In genomic region chr11:40722179-40722795, GRCh38 we compare ENCODE assay signal across 9 cellular contexts.
DNase-seq lines count a peak whose midpoint lies in the region; ATAC-seq and TF ChIP-seq lines count a peak whose summit lies in the region.
"Had no signal": no experiment of that assay in that cellular context is flagged by ENCODE, and none has a peak within 500 bp of the region (broad histone marks: within the 10 kb centered on the region; RNA-seq: fewer than 3 reads in every experiment).

No MANE protein-coding gene starts in this region.

- H3K4me1 Mint-ChIP-seq in chondrocyte (ENCODE audit: low read depth) (no peaks in the 10 kb centered on the region), progenitor cell of endocrine pancreas (ENCODE audit: low read depth) (no peaks in the 10 kb centered on the region)
- H3K4me1 Mint-ChIP-seq in CD8-positive, alpha-beta memory T cell = no peaks in the 10 kb centered on the region

- H3K27me3 Mint-ChIP-seq in chondrocyte (ENCODE audit: low read depth) = peaks cover 8% of the 10 kb centered on the region
- no peaks in the 10 kb centered on the region for H3K27me3 Mint-ChIP-seq in progenitor cell of endocrine pancreas
- H3K27me3 Mint-ChIP-seq in CD8-positive, alpha-beta memory T cell = no peaks in the 10 kb centered on the region

- H3K9me3 ChIP-seq in CD8-positive, alpha-beta memory T cell (ENCODE audit: low read length) = no peaks in the 10 kb centered on the region
- H3K9me3 ChIP-seq: BLaER1 had no signal

- no peak for ATAC-seq in HG02885 (IDR thresholded peaks at IDR 0.05; ENCODE audit: poor library complexity, unreplicated experiment)

- CTCF ChIA-PET in CD8-positive, alpha-beta memory T cell (lab: Charles Lee) = no interaction called here

- no peak overlapping the region for H3K4me3 ChIP-seq in CD8-positive, alpha-beta memory T cell (ENCODE audit: low read length)
- H3K4me3 ChIP-seq: BLaER1 had no signal

- H3K27me3 ChIP-seq in CD8-positive, alpha-beta memory T cell (ENCODE audit: insufficient read depth, low read length, poor library complexity, severe bottlenecking) = no peaks in the 10 kb centered on the region
- H3K27me3 ChIP-seq: BLaER1 had no signal

- H3K36me3 Mint-ChIP-seq in chondrocyte (ENCODE audit: low read depth) (no peaks in the 10 kb centered on the region), progenitor cell of endocrine pancreas (ENCODE audit: insufficient read depth) (no peaks in the 10 kb centered on the region)
- no peaks in the 10 kb centered on the region for H3K36me3 Mint-ChIP-seq in CD8-positive, alpha-beta memory T cell

- peaks cover 11% of the 10 kb centered on the region for H3K9me3 Mint-ChIP-seq in chondrocyte (ENCODE audit: low read depth)
- H3K9me3 Mint-ChIP-seq in progenitor cell of endocrine pancreas (ENCODE audit: low read depth) = peaks cover under 1% of the 10 kb centered on the region
- peaks cover 10 to 46% (median 29%) of the 10 kb centered on the region in 5 donors for H3K9me3 Mint-ChIP-seq in CD8-positive, alpha-beta memory T cell

- H3K4me3 Mint-ChIP-seq in chondrocyte (ENCODE audit: unreplicated experiment) (no peak overlapping the region), progenitor cell of endocrine pancreas (ENCODE audit: low read depth) (no peak overlapping the region)
- H3K4me3 Mint-ChIP-seq in CD8-positive, alpha-beta memory T cell = no peak overlapping the region

- no peak overlapping the region for H3K27ac Mint-ChIP-seq in chondrocyte (ENCODE audit: unreplicated experiment)
- H3K27ac Mint-ChIP-seq in progenitor cell of endocrine pancreas = peak overlapping the region; percentile 22
- H3K27ac Mint-ChIP-seq in CD8-positive, alpha-beta memory T cell = no peak overlapping the region

- POLR2A ChIA-PET in CD8-positive, alpha-beta memory T cell (lab: Charles Lee) = no interaction called here

- DNase-seq in NCI-H1417 (lab: John Stamatoyannopoulos, UW) (peak in 2 of 3 experiments; percentile 3 to 50), NCI-H1417 treated with DMSO at 0.1 percent for 48 hours (lab: John Stamatoyannopoulos, UW) (no peak), M059J (ENCODE audit: low read depth) (peak; percentile 5), chondrocyte (ENCODE audit: low spot score) (no peak), progenitor cell of endocrine pancreas (ENCODE audit: low spot score, unreplicated experiment) (peak; percentile 16)
- no peak for DNase-seq in CD8-positive, alpha-beta memory T cell
- DNase-seq in stimulated activated CD4-positive, alpha-beta T cell treated with anti-CD3 and anti-CD28 coated beads, Interleukin-12 subunit alpha, Interleukin-12 subunit beta, amount 100 ng/mL, for 4 hours = no peak

- no peaks in the 10 kb centered on the region for H3K4me1 ChIP-seq in CD8-positive, alpha-beta memory T cell (ENCODE audit: insufficient read depth, low read length)
- H3K4me1 ChIP-seq: BLaER1 had no signal

- TF ChIP-seq CTCF in chondrocyte (IDR thresholded peaks at IDR 0.05) = peak; percentile 77
- peak; percentile 80 for TF ChIP-seq CTCF in progenitor cell of endocrine pancreas (IDR thresholded peaks at IDR 0.05; ENCODE audit: unreplicated experiment)

- no peak overlapping the region for H3K27ac ChIP-seq in CD8-positive, alpha-beta memory T cell (ENCODE audit: low read depth, low read length)
- H3K27ac ChIP-seq: BLaER1 had no signal

- H3K36me3 ChIP-seq in CD8-positive, alpha-beta memory T cell (ENCODE audit: insufficient read depth, low read length) = no peaks in the 10 kb centered on the region
- H3K36me3 ChIP-seq: BLaER1 had no signal

Comparison
In these comparisons a context has a peak if more than half of its experiments do, and no peak if none do; other contexts are left out.
1. DNase-seq: peak in NCI-H1417 (2 of 3), M059J (single experiment) and progenitor cell of endocrine pancreas (single experiment); none in NCI-H1417 treated with DMSO at 0.1 percent for 48 hours (single experiment), chondrocyte (single experiment), CD8-positive, alpha-beta memory T cell (0 of 5) and stimulated activated CD4-positive, alpha-beta T cell treated with anti-CD3 and anti-CD28 coated beads, Interleukin-12 subunit alpha, Interleukin-12 subunit beta, amount 100 ng/mL, for 4 hours (single experiment).